2 cellular contexts compared by ENCODE assay signal in the genomic region with DNA sequence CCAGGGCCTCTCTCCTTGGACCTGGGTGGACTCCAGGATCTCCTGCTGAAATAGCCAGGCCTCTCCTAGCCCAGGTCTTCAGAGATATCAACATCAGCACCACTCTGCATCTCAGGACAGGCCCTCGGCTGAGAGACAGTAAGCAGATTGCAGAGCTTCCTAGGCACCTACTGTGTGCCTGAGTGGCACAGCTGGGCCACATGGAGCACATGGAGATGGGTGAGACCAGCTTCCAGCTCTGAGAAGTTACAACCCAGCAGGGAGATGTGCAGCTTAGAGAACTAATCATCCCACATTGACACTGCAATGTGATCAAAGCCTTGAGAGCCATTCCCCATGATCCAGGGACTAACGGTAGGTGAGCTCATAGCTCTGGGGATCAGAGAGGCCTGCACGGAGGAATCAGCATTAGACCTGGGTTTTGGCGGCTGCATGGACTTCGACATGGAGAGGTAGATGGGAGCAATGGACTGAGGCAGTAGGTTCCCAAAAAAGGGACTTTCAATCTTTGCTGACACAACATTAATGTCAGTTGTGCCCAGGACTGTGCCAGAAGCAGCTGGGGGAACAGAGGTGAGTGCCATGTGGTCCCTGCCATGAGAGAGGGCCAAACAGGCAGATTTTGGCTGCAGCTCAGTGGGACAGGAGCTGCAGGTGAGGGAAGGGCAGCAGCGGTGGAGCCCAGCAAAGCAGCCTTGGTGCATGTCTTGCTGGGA.
TF ChIP-seq lines count a peak whose summit lies in the region.

No MANE protein-coding gene starts in this region.

TF ChIP-seq in GM23338, 12 proteins besides CTCF, POLR2A, EP300 and RAD21 (continues in another document):
- TF ChIP-seq STAT1 (IDR thresholded peaks at IDR 0.05; ENCODE audit: unreplicated experiment) (no peak), POLR2AphosphoS5 (IDR thresholded peaks at IDR 0.05; ENCODE audit: low read depth) (no peak), ZNF114 (CRISPR knock-in tag; IDR thresholded peaks at IDR 0.05) (no peak), JUNB (IDR thresholded peaks at IDR 0.05; ENCODE audit: unreplicated experiment) (no peak), ZNF331 (CRISPR knock-in tag; IDR thresholded peaks at IDR 0.05; ENCODE audit: low read depth) (no peak), NANOG (IDR thresholded peaks at IDR 0.05; ENCODE audit: borderline replicate concordance) (no peak)
- TF ChIP-seq, protein P1, sequence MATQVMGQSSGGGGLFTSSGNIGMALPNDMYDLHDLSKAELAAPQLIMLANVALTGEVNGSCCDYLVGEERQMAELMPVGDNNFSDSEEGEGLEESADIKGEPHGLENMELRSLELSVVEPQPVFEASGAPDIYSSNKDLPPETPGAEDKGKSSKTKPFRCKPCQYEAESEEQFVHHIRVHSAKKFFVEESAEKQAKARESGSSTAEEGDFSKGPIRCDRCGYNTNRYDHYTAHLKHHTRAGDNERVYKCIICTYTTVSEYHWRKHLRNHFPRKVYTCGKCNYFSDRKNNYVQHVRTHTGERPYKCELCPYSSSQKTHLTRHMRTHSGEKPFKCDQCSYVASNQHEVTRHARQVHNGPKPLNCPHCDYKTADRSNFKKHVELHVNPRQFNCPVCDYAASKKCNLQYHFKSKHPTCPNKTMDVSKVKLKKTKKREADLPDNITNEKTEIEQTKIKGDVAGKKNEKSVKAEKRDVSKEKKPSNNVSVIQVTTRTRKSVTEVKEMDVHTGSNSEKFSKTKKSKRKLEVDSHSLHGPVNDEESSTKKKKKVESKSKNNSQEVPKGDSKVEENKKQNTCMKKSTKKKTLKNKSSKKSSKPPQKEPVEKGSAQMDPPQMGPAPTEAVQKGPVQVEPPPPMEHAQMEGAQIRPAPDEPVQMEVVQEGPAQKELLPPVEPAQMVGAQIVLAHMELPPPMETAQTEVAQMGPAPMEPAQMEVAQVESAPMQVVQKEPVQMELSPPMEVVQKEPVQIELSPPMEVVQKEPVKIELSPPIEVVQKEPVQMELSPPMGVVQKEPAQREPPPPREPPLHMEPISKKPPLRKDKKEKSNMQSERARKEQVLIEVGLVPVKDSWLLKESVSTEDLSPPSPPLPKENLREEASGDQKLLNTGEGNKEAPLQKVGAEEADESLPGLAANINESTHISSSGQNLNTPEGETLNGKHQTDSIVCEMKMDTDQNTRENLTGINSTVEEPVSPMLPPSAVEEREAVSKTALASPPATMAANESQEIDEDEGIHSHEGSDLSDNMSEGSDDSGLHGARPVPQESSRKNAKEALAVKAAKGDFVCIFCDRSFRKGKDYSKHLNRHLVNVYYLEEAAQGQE (IDR thresholded peaks at IDR 0.05; ENCODE audit: unreplicated experiment), result no peak
- TF ChIP-seq, protein P2, sequence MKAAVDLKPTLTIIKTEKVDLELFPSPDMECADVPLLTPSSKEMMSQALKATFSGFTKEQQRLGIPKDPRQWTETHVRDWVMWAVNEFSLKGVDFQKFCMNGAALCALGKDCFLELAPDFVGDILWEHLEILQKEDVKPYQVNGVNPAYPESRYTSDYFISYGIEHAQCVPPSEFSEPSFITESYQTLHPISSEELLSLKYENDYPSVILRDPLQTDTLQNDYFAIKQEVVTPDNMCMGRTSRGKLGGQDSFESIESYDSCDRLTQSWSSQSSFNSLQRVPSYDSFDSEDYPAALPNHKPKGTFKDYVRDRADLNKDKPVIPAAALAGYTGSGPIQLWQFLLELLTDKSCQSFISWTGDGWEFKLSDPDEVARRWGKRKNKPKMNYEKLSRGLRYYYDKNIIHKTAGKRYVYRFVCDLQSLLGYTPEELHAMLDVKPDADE (IDR thresholded peaks at IDR 0.05), result no peak

TF ChIP-seq in SK-N-SH, 30 proteins besides CTCF, POLR2A, EP300 and RAD21:
- no peak for TF ChIP-seq GATA2 (CRISPR knock-in tag; IDR thresholded peaks at IDR 0.05)
- TF ChIP-seq SMC3 (IDR thresholded peaks at IDR 0.05; ENCODE audit: low read depth, low read length), result no peak
- no peak for TF ChIP-seq SIN3A (IDR thresholded peaks at IDR 0.05; ENCODE audit: borderline replicate concordance, low read depth, low read length)
